Comparison of ENCODE assay signal across 8 cellular contexts in genomic region chr10:12195603-12196506, GRCh38. TPM values are rescaled to one million over a fixed set of nuclear protein-coding genes. Genes with fewer than 3 reads are reported as not detected.
DNase-seq lines count a peak whose midpoint lies in the region; ATAC-seq lines count a peak whose summit lies in the region.

TSS of gene CDC123 (plus strand) at chr10:12196188. CDS start at chr10:12196246, 58 bp downstream.
TSS of gene NUDT5 (minus strand) at chr10:12195891. CDS start at chr10:12186291, 9,600 bp downstream.

- H3K4me1 Mint-ChIP-seq in effector memory CD8-positive, alpha-beta T cell (ENCODE audit: low read depth in 2 of 2): peaks cover 30 to 42% of the 10 kb centered on the region in 2 donors
- peaks cover 28% of the 10 kb centered on the region for H3K4me1 Mint-ChIP-seq in memory B cell

- H3K4me3 Mint-ChIP-seq in effector memory CD8-positive, alpha-beta T cell: peak within 1 kb of the TSS; percentile 96 to 100
- peak within 1 kb of the TSS; percentile 94 for H3K4me3 Mint-ChIP-seq in memory B cell

- DNase-seq in COR-L47 (lab: John Stamatoyannopoulos, UW) (peak; percentile 48), HT-29 (ENCODE audit: low spot score) (peak; percentile 91), NOMO-1 treated with DMSO at 0.1 percent for 48 hours (lab: John Stamatoyannopoulos, UW; ENCODE audit: unreplicated experiment) (peak; percentile 94), memory B cell (ENCODE audit: low spot score in 2 of 2) (peak; percentile 71 to 80)
- peak; percentile 57 to 65 for DNase-seq in activated CD8-positive, alpha-beta memory T cell treated with anti-CD3 and anti-CD28 coated beads for 4 hours (ENCODE audit: low read depth in 2 of 2)
- DNase-seq in effector memory CD8-positive, alpha-beta T cell: peak; percentile 73 to 84 (median 74)
- DNase-seq in stimulated activated CD8-positive, alpha-beta memory T cell treated with anti-CD3 and anti-CD28 coated beads, Interleukin-12 subunit alpha, Interleukin-12 subunit beta, amount 100 ng/mL, for 1 hour (ENCODE audit: low read depth): peak; percentile 69

- peak; percentile 85 for ATAC-seq in GM21360 (IDR thresholded peaks at IDR 0.05; ENCODE audit: unreplicated experiment)
- peak; percentile 92 for ATAC-seq in effector memory CD8-positive, alpha-beta T cell (replicated peaks)
- ATAC-seq in memory B cell (ENCODE audit: low read depth): peak; percentile 89

- no peaks in the 10 kb centered on the region for H3K27me3 Mint-ChIP-seq in effector memory CD8-positive, alpha-beta T cell
- H3K27me3 Mint-ChIP-seq in memory B cell: no peaks in the 10 kb centered on the region

- H3K27ac Mint-ChIP-seq in effector memory CD8-positive, alpha-beta T cell: peak within 1 kb of the TSS; percentile 98 to 99
- H3K27ac Mint-ChIP-seq in memory B cell: peak within 1 kb of the TSS; percentile 97

- no peaks in the 10 kb centered on the region for H3K9me3 Mint-ChIP-seq in effector memory CD8-positive, alpha-beta T cell
- no peaks in the 10 kb centered on the region for H3K9me3 Mint-ChIP-seq in memory B cell

- H3K36me3 Mint-ChIP-seq in effector memory CD8-positive, alpha-beta T cell (ENCODE audit: insufficient read depth): peaks cover 41% of the 10 kb centered on the region
- H3K36me3 Mint-ChIP-seq in memory B cell: peaks cover 11% of the 10 kb centered on the region

RNA-seq across cellular contexts. Expression of gene CDC123, which starts in this region (rescaled TPM):
- total RNA-seq in HT-29 (2014; rRNA removed; shearing (Covaris generic)): 116 and 121 TPM in 2 replicates

RNA-seq across cellular contexts. Expression of gene NUDT5, which starts in this region (rescaled TPM):
- total RNA-seq in HT-29 (2014; rRNA removed; shearing (Covaris generic)): 40.7 and 56.7 TPM in 2 replicates

Comparison
In these comparisons a context has a peak if more than half of its experiments do, and no peak if none do; other contexts are left out.
1. Peak in every context shown above with its lines: DNase-seq and ATAC-seq.